Comparison of ENCODE assay signal across 9 cellular contexts in the genomic region with DNA sequence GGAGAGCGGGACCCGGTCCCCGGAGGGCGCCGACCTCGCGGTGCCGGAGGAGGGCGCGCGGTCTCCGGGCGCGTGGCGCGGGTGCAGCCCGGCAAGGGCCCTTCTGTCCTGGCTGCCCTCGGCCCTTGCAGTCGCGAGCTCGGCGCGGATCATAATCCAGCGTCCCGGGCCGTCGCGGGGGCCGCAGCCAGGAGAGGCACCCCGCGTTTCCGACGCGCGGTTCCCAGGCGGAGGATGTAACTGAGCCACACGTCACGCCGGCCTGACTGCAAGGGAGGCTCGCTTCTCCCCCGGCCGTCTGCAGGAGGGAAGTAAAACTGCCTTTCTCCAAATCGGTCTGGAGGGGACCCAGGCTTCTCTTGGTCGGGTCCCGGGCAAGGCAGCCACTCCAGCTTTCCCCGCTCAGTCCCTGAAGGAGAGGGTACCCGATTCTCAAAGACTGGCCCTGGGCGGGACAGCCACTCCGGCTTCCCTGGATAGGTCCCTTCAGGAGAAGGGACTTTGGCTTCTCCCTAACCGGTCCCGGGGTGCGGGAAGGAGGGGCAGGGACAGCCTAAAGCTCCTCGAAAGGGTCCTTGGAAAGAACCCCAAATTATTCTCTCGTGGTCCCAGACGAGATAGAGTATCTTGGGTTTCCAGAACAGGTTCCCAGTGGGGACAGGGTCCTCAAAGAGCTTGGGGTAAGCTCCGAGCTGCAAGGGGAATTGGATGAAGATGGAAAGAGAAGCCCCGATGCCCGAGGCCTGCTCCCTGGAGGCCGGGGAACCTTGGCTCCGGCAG. TPM values are rescaled to one million over a fixed set of nuclear protein-coding genes. Genes with fewer than 3 reads are reported as not detected.
A peak's percentile ranks its signal among the peaks of the same experiment; 100 is the strongest.
DNase-seq lines count a peak whose midpoint lies in the region; ATAC-seq, FAIRE-seq and TF ChIP-seq lines count a peak whose summit lies in the region.
"Had no signal": no experiment of that assay in that cellular context is flagged by ENCODE, and none has a peak within 500 bp of the region (broad histone marks: within the 10 kb centered on the region; RNA-seq: fewer than 3 reads in every experiment).

No MANE protein-coding gene starts in this region.

- FAIRE-seq in HTR-8/SVneo (lab: Jason Lieb, UNC), result no peak

- H4K20me1 ChIP-seq in osteoblast (ENCODE audit: insufficient read depth, low read length), result no peaks in the 10 kb centered on the region

- H3K9me3 ChIP-seq in osteoblast (ENCODE audit: low read depth, low read length), result no peaks in the 10 kb centered on the region

- no peak overlapping the region for H3K27ac ChIP-seq in osteoblast (ENCODE audit: low read depth, low read length)

- H3K79me2 ChIP-seq in osteoblast (ENCODE audit: insufficient read depth, low read length), result no peaks in the 10 kb centered on the region

- H3K4me3 ChIP-seq in fibroblast of villous mesenchyme (ENCODE audit: low read depth, low read length), result no peak overlapping the region
- H3K4me3 ChIP-seq in osteoblast (ENCODE audit: insufficient read depth, low read length), result no peak overlapping the region

- H3K27ac Mint-ChIP-seq in activated CD4-positive, alpha-beta T cell treated with anti-CD3 and anti-CD28 coated beads, Interleukin-2, amount 10 ng/mL, durations not matched to agents 7 days and 5 days, result no peak overlapping the region

- peaks cover 88% of the 10 kb centered on the region for H3K27me3 ChIP-seq in osteoblast (ENCODE audit: insufficient read depth, low read length)

- H2AFZ ChIP-seq in osteoblast (ENCODE audit: low read length), result no peak overlapping the region

- ATAC-seq in HG03520 (IDR thresholded peaks at IDR 0.05; ENCODE audit: unreplicated experiment), result no peak
- ATAC-seq in GM21447 (IDR thresholded peaks at IDR 0.05; ENCODE audit: unreplicated experiment), result no peak

- TF ChIP-seq CTCF in fibroblast of villous mesenchyme (IDR thresholded peaks at IDR 0.05; ENCODE audit: insufficient read depth, low read depth, low read length) (no peak), osteoblast (IDR thresholded peaks at IDR 0.05; ENCODE audit: extremely low read depth, low read depth, low read length) (no peak)

- H3K27me3 Mint-ChIP-seq in activated CD4-positive, alpha-beta T cell treated with anti-CD3 and anti-CD28 coated beads, Interleukin-2, amount 10 ng/mL, durations not matched to agents 7 days and 5 days, result peaks cover 80% of the 10 kb centered on the region

- no peaks in the 10 kb centered on the region for H3K4me1 ChIP-seq in osteoblast (ENCODE audit: insufficient read depth, low read length)

- CTCF ChIA-PET in activated CD4-positive, alpha-beta T cell treated with anti-CD3 and anti-CD28 coated beads, Interleukin-2, amount 10 ng/mL, durations not matched to agents 7 days and 5 days (lab: Charles Lee), result interaction anchor here (0.8 to 1.7 kb wide), 6 partner anchors 8 to 1011 kb away, joined by 3 to 5 read pairs (median 4); no protein-coding TSS in a partner anchor

- no peaks in the 10 kb centered on the region for H3K36me3 Mint-ChIP-seq in activated CD4-positive, alpha-beta T cell treated with anti-CD3 and anti-CD28 coated beads, Interleukin-2, amount 10 ng/mL, durations not matched to agents 7 days and 5 days (ENCODE audit: low read depth)

- H3K4me3 Mint-ChIP-seq in activated CD4-positive, alpha-beta T cell treated with anti-CD3 and anti-CD28 coated beads, Interleukin-2, amount 10 ng/mL, durations not matched to agents 7 days and 5 days, result peak overlapping the region; percentile 51

- H3K36me3 ChIP-seq in osteoblast (ENCODE audit: insufficient read depth, low read length), result no peaks in the 10 kb centered on the region

- POLR2A ChIA-PET in activated CD4-positive, alpha-beta T cell treated with anti-CD3 and anti-CD28 coated beads, Interleukin-2, amount 10 ng/mL, durations not matched to agents 7 days and 5 days (lab: Charles Lee), result no interaction called here

- no peak overlapping the region for H3K4me2 ChIP-seq in osteoblast (ENCODE audit: insufficient read depth, low read length)

- peaks cover 12% of the 10 kb centered on the region for H3K4me1 Mint-ChIP-seq in activated CD4-positive, alpha-beta T cell treated with anti-CD3 and anti-CD28 coated beads, Interleukin-2, amount 10 ng/mL, durations not matched to agents 7 days and 5 days

- DNase-seq in DMS114 treated with DMSO at 0.1 percent for 48 hours (lab: John Stamatoyannopoulos, UW; ENCODE audit: unreplicated experiment) (peak; percentile 1), fibroblast of villous mesenchyme (ENCODE audit: low read depth) (peak; percentile 16), osteoblast (ENCODE audit: insufficient read length, low spot score, missing footprints) (peak; percentile 80), HTR-8/SVneo (ENCODE audit: insufficient read length, low spot score) (no peak)
- DNase-seq in activated CD4-positive, alpha-beta T cell treated with anti-CD3 and anti-CD28 coated beads, Interleukin-2, amount 10 ng/mL, durations not matched to agents 7 days and 5 days, result peak; percentile 36
- no peak for DNase-seq in central memory CD4-positive, alpha-beta T cell

- H3K9me3 Mint-ChIP-seq in activated CD4-positive, alpha-beta T cell treated with anti-CD3 and anti-CD28 coated beads, Interleukin-2, amount 10 ng/mL, durations not matched to agents 7 days and 5 days, result no peaks in the 10 kb centered on the region

RNA-seq across cellular contexts. Expression of gene SPON1, which starts 0.8 kb away (rescaled TPM):
- 1 to 10 TPM; 1.4 to 1.6 TPM for total RNA-seq in activated CD4-positive, alpha-beta T cell treated with anti-CD3 and anti-CD28 coated beads, Interleukin-2, amount 10 ng/mL, durations not matched to agents 7 days and 5 days
- total RNA-seq in fibroblast of villous mesenchyme (0.32 and 0.43 TPM in 2 replicates), osteoblast (0.72 and 0.88 TPM in 2 replicates)
- total RNA-seq: pulmonary artery endothelial cell had no signal

Comparison
In these comparisons a context has a peak if more than half of its experiments do, and no peak if none do; other contexts are left out.
1. DNase-seq: peak in DMS114 treated with DMSO at 0.1 percent for 48 hours (single experiment), activated CD4-positive, alpha-beta T cell treated with anti-CD3 and anti-CD28 coated beads, Interleukin-2, amount 10 ng/mL, durations not matched to agents 7 days and 5 days (single experiment), fibroblast of villous mesenchyme (single experiment) and osteoblast (single experiment); none in HTR-8/SVneo (single experiment) and central memory CD4-positive, alpha-beta T cell (single experiment).